In genomic region chr17:77328823-77329740, GRCh38 we compare ENCODE assay signal across 14 cellular contexts.
A peak's percentile ranks its signal among the peaks of the same experiment; 100 is the strongest.
DNase-seq lines count a peak whose midpoint lies in the region; ATAC-seq and TF ChIP-seq lines count a peak whose summit lies in the region.
"Had no signal": no experiment of that assay in that cellular context is flagged by ENCODE, and none has a peak within 500 bp of the region (broad histone marks: within the 10 kb centered on the region; RNA-seq: fewer than 3 reads in every experiment).

No MANE protein-coding gene starts in this region.

- H3K36me3 ChIP-seq in mammary epithelial cell (ENCODE audit: insufficient read depth, low read length): peaks cover 10% of the 10 kb centered on the region
- H3K36me3 ChIP-seq: heart left ventricle, tibial nerve had no signal

- DNase-seq in T47D (ENCODE audit: low read depth in 1 of 2, low spot score in 1 of 2) (peak; percentile 44 to 48), mammary epithelial cell (no peak), memory B cell (ENCODE audit: low spot score in 2 of 2) (no peak), ureter (ENCODE audit: low spot score) (peak; percentile 41), NCI-H524 treated with DMSO at 0.1 percent for 48 hours (lab: John Stamatoyannopoulos, UW) (no peak), germinal center (ENCODE audit: low spot score) (no peak), NCI-H1092 (lab: John Stamatoyannopoulos, UW) (no peak)
- no peak for DNase-seq in activated CD4-positive, alpha-beta memory T cell treated with anti-CD3 and anti-CD28 coated beads, Interleukin-2, amount 10 ng/mL, durations not matched to agents 7 days and 5 days
- DNase-seq: effector CD8-positive, alpha-beta T cell; mesendoderm; NCI-H2081; retina had no signal

- no peak overlapping the region for H2AFZ ChIP-seq in mammary epithelial cell (ENCODE audit: low read depth, low read length)

- no peaks in the 10 kb centered on the region for H3K36me3 Mint-ChIP-seq in activated CD4-positive, alpha-beta memory T cell treated with anti-CD3 and anti-CD28 coated beads, Interleukin-2, amount 10 ng/mL, durations not matched to agents 7 days and 5 days (ENCODE audit: low read depth)
- H3K36me3 Mint-ChIP-seq in memory B cell: no peaks in the 10 kb centered on the region

- intact Hi-C loops in mammary epithelial cell (cut with micrococcal nuclease): no loop called here

- H3K4me3 Mint-ChIP-seq in activated CD4-positive, alpha-beta memory T cell treated with anti-CD3 and anti-CD28 coated beads, Interleukin-2, amount 10 ng/mL, durations not matched to agents 7 days and 5 days: no peak overlapping the region
- H3K4me3 Mint-ChIP-seq in memory B cell: no peak overlapping the region

- BruUV-seq in mammary epithelial cell (replicated peaks; lab: Mats Ljungman, UMichigan): no TSS peak

- POLR2A ChIA-PET in activated CD4-positive, alpha-beta memory T cell treated with anti-CD3 and anti-CD28 coated beads, Interleukin-2, amount 10 ng/mL, durations not matched to agents 7 days and 5 days (lab: Charles Lee): interaction anchor here (1.4 kb wide), 1 partner anchor 116 kb away, joined by 3 read pairs; no protein-coding TSS in a partner anchor

- peaks cover 66% of the 10 kb centered on the region for H3K4me1 Mint-ChIP-seq in activated CD4-positive, alpha-beta memory T cell treated with anti-CD3 and anti-CD28 coated beads, Interleukin-2, amount 10 ng/mL, durations not matched to agents 7 days and 5 days
- H3K4me1 Mint-ChIP-seq in memory B cell: peaks cover 50% of the 10 kb centered on the region

- H3K4me3 ChIP-seq in mammary epithelial cell (replicated peaks in 1 of 3; ENCODE audit: insufficient read depth in 1 of 3, low read depth in 2 of 3, low read length in 3 of 3): no peak overlapping the region
- H3K4me3 ChIP-seq: heart left ventricle, tibial nerve had no signal

- H3K9me3 ChIP-seq in mammary epithelial cell (replicated peaks; ENCODE audit: insufficient read depth, low read length): no peaks in the 10 kb centered on the region
- H3K9me3 ChIP-seq: heart left ventricle, tibial nerve had no signal

- WGBS in mammary epithelial cell (ENCODE audit: low coverage, missing lambda C conversion rate): 67% methylated on average over 13 of the region's 15 CpGs

- peaks cover 5% of the 10 kb centered on the region for H3K9me3 Mint-ChIP-seq in activated CD4-positive, alpha-beta memory T cell treated with anti-CD3 and anti-CD28 coated beads, Interleukin-2, amount 10 ng/mL, durations not matched to agents 7 days and 5 days
- H3K9me3 Mint-ChIP-seq in memory B cell: no peaks in the 10 kb centered on the region

- H3K79me2 ChIP-seq in mammary epithelial cell (ENCODE audit: insufficient read depth, low read length): peaks cover 100% of the 10 kb centered on the region

- peaks cover 32% of the 10 kb centered on the region for H4K20me1 ChIP-seq in mammary epithelial cell (ENCODE audit: insufficient read depth, low read length)

- H3K27ac ChIP-seq in mammary epithelial cell (ENCODE audit: insufficient read depth, low read depth, low read length): no peak overlapping the region
- H3K27ac ChIP-seq: heart left ventricle had no signal

- no peaks in the 10 kb centered on the region for H3K27me3 ChIP-seq in mammary epithelial cell (ENCODE audit: insufficient read depth, low read length)
- H3K27me3 ChIP-seq: heart left ventricle, tibial nerve had no signal

- H3K27ac Mint-ChIP-seq in activated CD4-positive, alpha-beta memory T cell treated with anti-CD3 and anti-CD28 coated beads, Interleukin-2, amount 10 ng/mL, durations not matched to agents 7 days and 5 days: peak overlapping the region; percentile 11
- H3K27ac Mint-ChIP-seq in memory B cell: peak overlapping the region; percentile 70

- in situ Hi-C loops in T47D (cut with HindIII; ENCODE audit: low pct_unique_long_range_greater_than_20kb, low sequenced_read_pairs) (no loop called here), mammary epithelial cell (cut with MboI; ENCODE audit: low sequenced_read_pairs in 2 of 2) (loop anchor here (10.0 kb wide), 2 partner anchors 96 to 166 kb away; no protein-coding TSS in a partner anchor)

- H3K9ac ChIP-seq in mammary epithelial cell (ENCODE audit: insufficient read depth, low read length): no peak overlapping the region

- TF ChIP-seq CTCF in mammary epithelial cell (conservative IDR thresholded peaks at IDR 0.05 in 1 of 2, IDR thresholded peaks at IDR 0.05 in 1 of 2; ENCODE audit: extremely low read depth in 1 of 2, insufficient read depth in 1 of 2, low read depth in 1 of 2, low read length in 2 of 2): no peak

- H3K4me2 ChIP-seq in mammary epithelial cell (ENCODE audit: insufficient read depth, low read depth, low read length): no peak overlapping the region

- H3K4me1 ChIP-seq in mammary epithelial cell (ENCODE audit: insufficient read depth, low read length): peaks cover 64% of the 10 kb centered on the region

- dilution Hi-C loops in mammary epithelial cell (cut with HindIII; ENCODE audit: low sequenced_read_pairs): loop anchor here (5.0 to 10.0 kb wide), 4 partner anchors 42 to 126 kb away; no protein-coding TSS in a partner anchor

- no peak for ATAC-seq in memory B cell (ENCODE audit: low read depth)
- ATAC-seq: heart left ventricle had no signal

- no peaks in the 10 kb centered on the region for H3K27me3 Mint-ChIP-seq in activated CD4-positive, alpha-beta memory T cell treated with anti-CD3 and anti-CD28 coated beads, Interleukin-2, amount 10 ng/mL, durations not matched to agents 7 days and 5 days
- no peaks in the 10 kb centered on the region for H3K27me3 Mint-ChIP-seq in memory B cell

- CTCF ChIA-PET in mammary epithelial cell (lab: Charles Lee; ENCODE audit: low non-redundant PET): interaction anchor here (0.6 kb wide), 1 partner anchor 73 kb away, joined by 4 read pairs; no protein-coding TSS in a partner anchor
- CTCF ChIA-PET in activated CD4-positive, alpha-beta memory T cell treated with anti-CD3 and anti-CD28 coated beads, Interleukin-2, amount 10 ng/mL, durations not matched to agents 7 days and 5 days (lab: Charles Lee): interaction anchor here (1.2 to 3.8 kb wide), 2 partner anchors 62 to 212 kb away, joined by 3 to 22 read pairs; no protein-coding TSS in a partner anchor

Comparison
In these comparisons a context has a peak if more than half of its experiments do, and no peak if none do; other contexts are left out.
1. DNase-seq: peak in T47D (2 of 2) and ureter (single experiment); none in mammary epithelial cell (single experiment), activated CD4-positive, alpha-beta memory T cell treated with anti-CD3 and anti-CD28 coated beads, Interleukin-2, amount 10 ng/mL, durations not matched to agents 7 days and 5 days (single experiment), memory B cell (0 of 2), NCI-H524 treated with DMSO at 0.1 percent for 48 hours (single experiment), germinal center (single experiment) and NCI-H1092 (single experiment).